Comparison of ENCODE assay signal across 7 cellular contexts in genomic region chr19:14228479-14229063, GRCh38. TPM values are rescaled to one million over a fixed set of nuclear protein-coding genes. Genes with fewer than 3 reads are reported as not detected.
DNase-seq lines count a peak whose midpoint lies in the region; ATAC-seq and TF ChIP-seq lines count a peak whose summit lies in the region.
"Not testable (repeated sequence)": the region's sequence is repeated elsewhere in the genome, so short reads cannot be mapped to it uniquely, and the experiment has no call there.

No MANE protein-coding gene starts in this region.

- not testable (repeated sequence) for H3K9me3 Mint-ChIP-seq in activated T-helper 17 cell treated with anti-CD3 and anti-CD28 coated beads, Interleukin-2, amount 50 U/mL, for 72 hours; natural killer cell; stimulated activated effector memory CD8-positive, alpha-beta T cell treated with anti-CD3 and anti-CD28 coated beads, Interleukin-12 subunit alpha, Interleukin-12 subunit beta, amount 100 ng/mL, for 72 hours

- peak overlapping the region; percentile 9; the same call in 1 of the 2 replicates for H3K9ac ChIP-seq in ES-I3 (ENCODE audit: low read depth, low read length)

- H3K4me3 Mint-ChIP-seq in T-helper 17 cell (peak overlapping the region; percentile 33), natural killer cell (peak overlapping the region; percentile 74)
- H3K4me3 Mint-ChIP-seq in activated T-helper 17 cell treated with anti-CD3 and anti-CD28 coated beads, Interleukin-2, amount 50 U/mL, for 72 hours; stimulated activated effector memory CD8-positive, alpha-beta T cell treated with anti-CD3 and anti-CD28 coated beads, Interleukin-12 subunit alpha, Interleukin-12 subunit beta, amount 100 ng/mL, for 72 hours: not testable (repeated sequence)

- intact Hi-C loops in natural killer cell (cut with micrococcal nuclease) = not testable (repeated sequence)

- not testable (repeated sequence) for ATAC-seq in T-helper 17 cell; activated T-helper 17 cell treated with anti-CD3 and anti-CD28 coated beads, Interleukin-2, amount 50 U/mL, for 72 hours (replicated peaks); stimulated activated effector memory CD8-positive, alpha-beta T cell treated with anti-CD3 and anti-CD28 coated beads, Interleukin-12 subunit alpha, Interleukin-12 subunit beta, amount 100 ng/mL, for 72 hours
- ATAC-seq in natural killer cell = peak in 2 of 3 donors; percentile 24 to 41

- not testable (repeated sequence) for H3K27me3 Mint-ChIP-seq in T-helper 17 cell; activated T-helper 17 cell treated with anti-CD3 and anti-CD28 coated beads, Interleukin-2, amount 50 U/mL, for 72 hours; natural killer cell (ENCODE audit: low read depth in 2 of 2)

- not testable (repeated sequence) for H3K27ac Mint-ChIP-seq in T-helper 17 cell
- H3K27ac Mint-ChIP-seq in activated T-helper 17 cell treated with anti-CD3 and anti-CD28 coated beads, Interleukin-2, amount 50 U/mL, for 72 hours = peak overlapping the region; percentile 46
- peak overlapping the region in 1 of 2 donors; percentile 61 for H3K27ac Mint-ChIP-seq in natural killer cell
- H3K27ac Mint-ChIP-seq in stimulated activated effector memory CD8-positive, alpha-beta T cell treated with anti-CD3 and anti-CD28 coated beads, Interleukin-12 subunit alpha, Interleukin-12 subunit beta, amount 100 ng/mL, for 72 hours = peak overlapping the region; percentile 29

- H3K36me3 Mint-ChIP-seq in T-helper 17 cell (ENCODE audit: low read depth); activated T-helper 17 cell treated with anti-CD3 and anti-CD28 coated beads, Interleukin-2, amount 50 U/mL, for 72 hours (ENCODE audit: low read depth); natural killer cell; stimulated activated effector memory CD8-positive, alpha-beta T cell treated with anti-CD3 and anti-CD28 coated beads, Interleukin-12 subunit alpha, Interleukin-12 subunit beta, amount 100 ng/mL, for 72 hours: not testable (repeated sequence)

- TF ChIP-seq CTCF in choroid plexus epithelial cell (conservative IDR thresholded peaks at IDR 0.05; ENCODE audit: low read depth, low read length); fibroblast of villous mesenchyme (IDR thresholded peaks at IDR 0.05; ENCODE audit: insufficient read depth, low read depth, low read length); natural killer cell (IDR thresholded peaks at IDR 0.05): not testable (repeated sequence)

- not testable (repeated sequence) for DNase-seq in T-helper 17 cell; natural killer cell; stimulated activated effector memory CD8-positive, alpha-beta T cell treated with anti-CD3 and anti-CD28 coated beads, Interleukin-12 subunit alpha, Interleukin-12 subunit beta, amount 100 ng/mL, for 72 hours (ENCODE audit: low spot score in 2 of 2)
- DNase-seq in choroid plexus epithelial cell (ENCODE audit: low read depth) (peak; percentile 47), fibroblast of villous mesenchyme (ENCODE audit: low read depth) (peak; percentile 58)

- not testable (repeated sequence) for H3K36me3 ChIP-seq in ES-I3 (ENCODE audit: insufficient read depth, low read length)

- H3K4me1 ChIP-seq in ES-I3 (ENCODE audit: insufficient read depth, low read length) = not testable (repeated sequence)

- not testable (repeated sequence) for H3K4me1 Mint-ChIP-seq in T-helper 17 cell; activated T-helper 17 cell treated with anti-CD3 and anti-CD28 coated beads, Interleukin-2, amount 50 U/mL, for 72 hours; stimulated activated effector memory CD8-positive, alpha-beta T cell treated with anti-CD3 and anti-CD28 coated beads, Interleukin-12 subunit alpha, Interleukin-12 subunit beta, amount 100 ng/mL, for 72 hours
- H3K4me1 Mint-ChIP-seq in natural killer cell = peaks cover 11 to 13% of the 10 kb centered on the region in 2 donors

- not testable (repeated sequence) for H3K9me3 ChIP-seq in ES-I3 (ENCODE audit: control insufficient read depth, insufficient read depth, low read length); T-helper 17 cell (ENCODE audit: control insufficient read depth, low read length, poor library complexity, severe bottlenecking)

- peak overlapping the region; percentile 8 for H3K4me3 ChIP-seq in choroid plexus epithelial cell (ENCODE audit: low read depth, low read length)
- not testable (repeated sequence) for H3K4me3 ChIP-seq in fibroblast of villous mesenchyme (ENCODE audit: low read depth, low read length)

RNA-seq across cellular contexts. Expression of gene ADGRL1, which starts 22.6 kb away (rescaled TPM):
- total RNA-seq in T-helper 17 cell = 10 to 100 TPM; 14.9 to 30.8 TPM
- 1 to 10 TPM; 3.9 to 8.4 TPM for total RNA-seq in activated T-helper 17 cell treated with anti-CD3 and anti-CD28 coated beads, Interleukin-2, amount 50 U/mL, for 72 hours
- 1.7 and 1.9 TPM in 2 replicates for total RNA-seq in fibroblast of villous mesenchyme
- 10 to 100 TPM; 47.3 to 54.3 (median 52.7) TPM for total RNA-seq in natural killer cell
